Comparison of ENCODE assay signal across 17 cellular contexts in genomic region chr9:14782652-14783051, GRCh38.
DNase-seq lines count a peak whose midpoint lies in the region; ATAC-seq, FAIRE-seq and TF ChIP-seq lines count a peak whose summit lies in the region.
"Had no signal": no experiment of that assay in that cellular context is flagged by ENCODE, and none has a peak within 500 bp of the region (broad histone marks: within the 10 kb centered on the region; RNA-seq: fewer than 3 reads in every experiment).

No MANE protein-coding gene starts in this region.

- H3K9me3 ChIP-seq in upper lobe of left lung: no peaks in the 10 kb centered on the region
- H3K9me3 ChIP-seq: BE2C had no signal

- H3K27me3 ChIP-seq in bronchial epithelial cell (ENCODE audit: control insufficient read depth, insufficient read depth, low read length): no peaks in the 10 kb centered on the region
- H3K27me3 ChIP-seq in upper lobe of left lung: no peaks in the 10 kb centered on the region
- H3K27me3 ChIP-seq: BE2C had no signal

- no peak for TF ChIP-seq EP300 in upper lobe of left lung (IDR thresholded peaks at IDR 0.05)

- WGBS in upper lobe of left lung, 2 donors: 76 to 78% methylated on average over 4 of the region's 4 CpGs

- FAIRE-seq in bronchial epithelial cell (lab: Jason Lieb, UNC): no peak
- no peak for FAIRE-seq in RCC 7860 (lab: Jason Lieb, UNC)
- FAIRE-seq: G401.6, GM12892, GM19239 had no signal

- H3K27ac ChIP-seq in upper lobe of left lung: no peak overlapping the region

- H3K4me3 ChIP-seq in NB4 (ENCODE audit: low read depth, low read length): no peak overlapping the region
- H3K4me3 ChIP-seq in bronchial epithelial cell (ENCODE audit: low read depth, low read length): no peak overlapping the region
- H3K4me3 ChIP-seq in upper lobe of left lung: no peak overlapping the region

- ATAC-seq in upper lobe of left lung (ENCODE audit: low FRiP score in 2 of 2): no peak
- ATAC-seq: HCT116 had no signal

- no peak for TF ChIP-seq POLR2A in NB4 (IDR thresholded peaks at IDR 0.05; ENCODE audit: extremely low read depth, insufficient read length)
- no peak for TF ChIP-seq POLR2A in upper lobe of left lung (IDR thresholded peaks at IDR 0.05)

- TF ChIP-seq CTCF in NB4 (IDR thresholded peaks at IDR 0.05; ENCODE audit: low read depth, low read length) (no peak), bronchial epithelial cell (IDR thresholded peaks at IDR 0.05; ENCODE audit: insufficient read depth, low read length, severe bottlenecking) (no peak), upper lobe of left lung (IDR thresholded peaks at IDR 0.05) (no peak)

- DNase-seq in DMS53 (lab: John Stamatoyannopoulos, UW) (peak; percentile 37), NB4 (ENCODE audit: low read depth) (peak; percentile 34), bronchial epithelial cell (ENCODE audit: low read depth) (peak; percentile 54), myocyte (ENCODE audit: low read depth) (peak; percentile 28), upper lobe of left lung (no peak), activated gamma-delta T cell (lab: John Stamatoyannopoulos, UW) (no peak), RCC 7860 (ENCODE audit: low spot score) (no peak)
- DNase-seq: BE2C; CD4-positive, alpha-beta memory T cell; DMS79; NCI-H146; NCI-H2081 treated with DMSO at 0.1 percent for 48 hours; SHP77 treated with DMSO at 0.1 percent for 48 hours had no signal

- no peaks in the 10 kb centered on the region for H3K4me1 ChIP-seq in upper lobe of left lung
- H3K4me1 ChIP-seq: BE2C had no signal

- H3K36me3 ChIP-seq in bronchial epithelial cell (ENCODE audit: control insufficient read depth, insufficient read depth, low read length) (no peaks in the 10 kb centered on the region), upper lobe of left lung (no peaks in the 10 kb centered on the region)
- H3K36me3 ChIP-seq: BE2C had no signal

Comparison
In these comparisons a context has a peak if more than half of its experiments do, and no peak if none do; other contexts are left out.
1. DNase-seq: peak in DMS53 (single experiment), NB4 (single experiment), bronchial epithelial cell (single experiment) and myocyte (single experiment); none in upper lobe of left lung (0 of 2), activated gamma-delta T cell (single experiment) and RCC 7860 (single experiment).